Comparison of ENCODE assay signal across 8 cellular contexts in the genomic region with DNA sequence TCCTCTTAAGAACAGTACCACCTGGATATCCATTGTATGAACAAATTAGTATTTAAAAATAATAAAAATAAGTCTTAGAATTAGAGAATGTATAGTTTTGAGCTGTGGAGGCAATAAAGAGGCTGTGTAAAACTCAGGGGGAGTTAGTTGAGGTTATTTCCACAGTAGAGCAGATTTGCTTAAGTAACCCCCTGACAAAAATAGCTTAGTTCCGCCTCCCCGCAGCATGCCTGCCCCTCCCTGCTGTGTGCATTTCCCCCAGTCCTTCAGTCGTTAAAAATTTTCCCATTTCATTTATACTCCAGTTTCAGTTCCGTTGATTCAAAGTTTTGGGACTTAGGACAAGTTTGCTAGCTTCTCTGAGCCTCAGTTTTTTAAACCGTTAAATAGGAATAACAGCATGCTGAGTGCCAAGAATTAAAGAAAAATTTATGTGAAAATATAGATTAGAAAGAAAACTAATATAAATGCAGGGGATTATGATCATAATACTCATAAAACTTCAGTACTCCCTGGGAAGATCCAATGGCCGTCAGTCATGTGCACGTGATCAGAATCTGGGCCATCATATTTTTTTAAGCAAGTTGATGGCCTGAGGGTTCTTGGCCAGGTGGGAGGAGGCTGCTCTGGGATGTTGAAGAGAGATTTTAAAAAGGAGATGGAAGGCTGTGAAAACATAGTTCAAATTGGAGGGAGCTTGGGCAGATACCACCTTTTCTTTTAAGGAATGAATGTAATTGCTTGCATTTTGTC. TPM values are rescaled to one million over a fixed set of nuclear protein-coding genes. Genes with fewer than 3 reads are reported as not detected.
DNase-seq lines count a peak whose midpoint lies in the region; ATAC-seq and TF ChIP-seq lines count a peak whose summit lies in the region.

No MANE protein-coding gene starts in this region.

- peak overlapping the region; percentile 53 for H3K27ac ChIP-seq in BLaER1
- H3K27ac ChIP-seq in brain microvascular endothelial cell, result peak overlapping the region; percentile 97

- H3K36me3 ChIP-seq in BLaER1 (peaks cover 6% of the 10 kb centered on the region; the same call in 1 of the 2 replicates), brain microvascular endothelial cell (replicated peaks) (no peaks in the 10 kb centered on the region)

- H3K4me3 Mint-ChIP-seq in mesothelial cell of epicardium, result peak overlapping the region; percentile 30

- no peaks in the 10 kb centered on the region for H4K20me1 ChIP-seq in BLaER1

- DNase-seq in LHCN-M2 (ENCODE audit: low read depth) (peak; percentile 76), brain microvascular endothelial cell (peak; percentile 56), mesothelial cell of epicardium (ENCODE audit: low spot score in 2 of 2, unreplicated experiment in 2 of 2) (no peak), OCI-M2 (lab: John Stamatoyannopoulos, UW; ENCODE audit: unreplicated experiment) (no peak), H4 (ENCODE audit: low spot score) (no peak), NCI-H187 (lab: John Stamatoyannopoulos, UW) (no peak)

- H3K4me3 ChIP-seq in BLaER1 (peak overlapping the region; percentile 56), brain microvascular endothelial cell (ENCODE audit: low read depth, low read length) (peak overlapping the region; percentile 30)

- no peaks in the 10 kb centered on the region for H3K27me3 Mint-ChIP-seq in mesothelial cell of epicardium (ENCODE audit: low read depth)

- H3K4me1 Mint-ChIP-seq in mesothelial cell of epicardium, result peaks cover 59% of the 10 kb centered on the region

- in situ Hi-C loops in brain microvascular endothelial cell (cut with HindIII; ENCODE audit: low pct_ligation_motif_present, low sequenced_read_pairs), result no loop called here

- no peaks in the 10 kb centered on the region for H3K9me3 Mint-ChIP-seq in mesothelial cell of epicardium

- H3K27ac Mint-ChIP-seq in mesothelial cell of epicardium, result peak overlapping the region; percentile 80

- peaks cover 80% of the 10 kb centered on the region for H3K4me1 ChIP-seq in BLaER1

- H3K27me3 ChIP-seq in BLaER1, result no peaks in the 10 kb centered on the region
- no peaks in the 10 kb centered on the region for H3K27me3 ChIP-seq in brain microvascular endothelial cell (replicated peaks)

- ATAC-seq in GM19463 (IDR thresholded peaks at IDR 0.05; ENCODE audit: unreplicated experiment), result peak; percentile 22

- TF ChIP-seq CTCF in brain microvascular endothelial cell (IDR thresholded peaks at IDR 0.05; ENCODE audit: low read depth, low read length, missing control alignments), result no peak
- no peak for TF ChIP-seq CTCF in mesothelial cell of epicardium (IDR thresholded peaks at IDR 0.05; ENCODE audit: unreplicated experiment)

- H3K4me2 ChIP-seq in BLaER1, result peak overlapping the region; percentile 89

- peak overlapping the region; percentile 45; the same call in 1 of the 2 replicates for H3K9ac ChIP-seq in BLaER1

- peaks cover 3% of the 10 kb centered on the region for H3K36me3 Mint-ChIP-seq in mesothelial cell of epicardium

- peaks cover 7% of the 10 kb centered on the region for H3K9me3 ChIP-seq in BLaER1

RNA-seq across cellular contexts. Expression of gene SLC38A2, which starts 14.5 kb away (rescaled TPM):
- total RNA-seq in LHCN-M2 (2014; rRNA removed), result 427 and 497 TPM in 2 replicates
- 124 TPM for polyA plus RNA-seq in LHCN-M2 (2012)
- 256 to 274 TPM (median 261 TPM) in 3 replicates for total RNA-seq in mesothelial cell of epicardium
- 203 and 263 TPM in 2 replicates for total RNA-seq in H4 (2014; rRNA removed; shearing (Covaris generic))

Comparison
In these comparisons a context has a peak if more than half of its experiments do, and no peak if none do; other contexts are left out.
1. DNase-seq: peak in LHCN-M2 (single experiment) and brain microvascular endothelial cell (single experiment); none in mesothelial cell of epicardium (0 of 2), OCI-M2 (single experiment), H4 (single experiment) and NCI-H187 (0 of 2).